Comparison of ENCODE assay signal across 40 cellular contexts in genomic region chr2:88137833-88138232, GRCh38. TPM values are rescaled to one million over a fixed set of nuclear protein-coding genes. Genes with fewer than 3 reads are reported as not detected.
"Had no signal": no experiment of that assay in that cellular context is flagged by ENCODE, and none has a peak within 500 bp of the region (broad histone marks: within the 10 kb centered on the region; RNA-seq: fewer than 3 reads in every experiment).

No MANE protein-coding gene starts in this region.

- H3K27me3 ChIP-seq: ascending aorta, cardiac muscle cell had no signal

- H3K27ac Mint-ChIP-seq: activated CD4-positive, alpha-beta memory T cell treated with anti-CD3 and anti-CD28 coated beads, Interleukin-2, amount 10 ng/mL, durations not matched to agents 7 days and 5 days; activated CD4-positive, alpha-beta T cell treated with anti-CD3 and anti-CD28 coated beads for 36 hours; activated CD4-positive, alpha-beta T cell treated with anti-CD3 and anti-CD28 coated beads, Interleukin-2, amount 10 ng/mL, durations not matched to agents 7 days and 5 days; activated CD8-positive, alpha-beta memory T cell treated with anti-CD3 and anti-CD28 coated beads, Interleukin-2, amount 10 ng/mL, durations not matched to agents 7 days and 5 days; activated CD8-positive, alpha-beta T cell treated with anti-CD3 and anti-CD28 coated beads, Interleukin-2, amount 10 ng/mL, durations not matched to agents 7 days and 5 days; activated naive CD4-positive, alpha-beta T cell treated with anti-CD3 and anti-CD28 coated beads, Interleukin-2, amount 10 ng/mL, durations not matched to agents 7 days and 5 days; activated naive CD4-positive, alpha-beta T cell treated with anti-CD3 and anti-CD28 coated beads, Interleukin-2, amount 50 U/mL, for 24 hours; activated naive CD8-positive, alpha-beta T cell; activated naive CD8-positive, alpha-beta T cell treated with anti-CD3 and anti-CD28 coated beads, Interleukin-2, amount 10 ng/mL, durations not matched to agents 7 days and 5 days; activated naive CD8-positive, alpha-beta T cell treated with anti-CD3 and anti-CD28 coated beads, Interleukin-2, amount 50 U/mL, for 24 hours; activated T-cell treated with anti-CD3 and anti-CD28 coated beads, Interleukin-2, amount 50 U/mL, for 24 hours; activated T-helper 2 cell treated with anti-CD3 and anti-CD28 coated beads, Interferon-gamma antibody, Interleukin-2, Interleukin-4, amounts not matched to agents 10 μg/mL and 5 μg/mL and 100 μg/mL, durations not matched to agents 14 hours and 24 hours and 36 hours; brain; T-helper 1 cell treated with Interleukin-12 subunit alpha and Interleukin-12 subunit beta and Interleukin-4 antibody, amounts not matched to agents 30 μg/mL and 1 μg/mL, for 36 hours; T-helper 2 cell treated with Interferon-gamma antibody and Interleukin-4, amounts not matched to agents 5 μg/mL and 100 μg/mL, for 36 hours; WTC11 had no signal

- H3K36me3 Mint-ChIP-seq: activated CD8-positive, alpha-beta memory T cell treated with anti-CD3 and anti-CD28 coated beads, Interleukin-2, amount 10 ng/mL, durations not matched to agents 7 days and 5 days; activated naive CD4-positive, alpha-beta T cell treated with anti-CD3 and anti-CD28 coated beads, Interleukin-2, amount 10 ng/mL, durations not matched to agents 7 days and 5 days; activated naive CD8-positive, alpha-beta T cell; activated naive CD8-positive, alpha-beta T cell treated with anti-CD3 and anti-CD28 coated beads, Interleukin-2, amount 10 ng/mL, durations not matched to agents 7 days and 5 days; brain; WTC11 had no signal

- H3K4me3 Mint-ChIP-seq: activated CD4-positive, alpha-beta memory T cell treated with anti-CD3 and anti-CD28 coated beads, Interleukin-2, amount 10 ng/mL, durations not matched to agents 7 days and 5 days; activated CD4-positive, alpha-beta T cell treated with anti-CD3 and anti-CD28 coated beads for 36 hours; activated CD4-positive, alpha-beta T cell treated with anti-CD3 and anti-CD28 coated beads, Interleukin-2, amount 10 ng/mL, durations not matched to agents 7 days and 5 days; activated CD8-positive, alpha-beta memory T cell treated with anti-CD3 and anti-CD28 coated beads, Interleukin-2, amount 10 ng/mL, durations not matched to agents 7 days and 5 days; activated CD8-positive, alpha-beta T cell treated with anti-CD3 and anti-CD28 coated beads, Interleukin-2, amount 10 ng/mL, durations not matched to agents 7 days and 5 days; activated naive CD4-positive, alpha-beta T cell treated with anti-CD3 and anti-CD28 coated beads, Interleukin-2, amount 10 ng/mL, durations not matched to agents 7 days and 5 days; activated naive CD4-positive, alpha-beta T cell treated with anti-CD3 and anti-CD28 coated beads, Interleukin-2, amount 50 U/mL, for 24 hours; activated naive CD8-positive, alpha-beta T cell; activated naive CD8-positive, alpha-beta T cell treated with anti-CD3 and anti-CD28 coated beads, Interleukin-2, amount 10 ng/mL, durations not matched to agents 7 days and 5 days; activated naive CD8-positive, alpha-beta T cell treated with anti-CD3 and anti-CD28 coated beads, Interleukin-2, amount 50 U/mL, for 24 hours; activated T-cell treated with anti-CD3 and anti-CD28 coated beads, Interleukin-2, amount 50 U/mL, for 24 hours; brain; central memory CD8-positive, alpha-beta T cell; T-helper 1 cell treated with Interleukin-12 subunit alpha and Interleukin-12 subunit beta and Interleukin-4 antibody, amounts not matched to agents 30 μg/mL and 1 μg/mL, for 36 hours; T-helper 2 cell treated with Interferon-gamma antibody and Interleukin-4, amounts not matched to agents 5 μg/mL and 100 μg/mL, for 36 hours; WTC11 had no signal

- H3K27ac ChIP-seq: ascending aorta, cardiac muscle cell, WERI-Rb-1 had no signal

- H3K4me3 ChIP-seq: ascending aorta, cardiac muscle cell had no signal

- FAIRE-seq: bronchial epithelial cell had no signal

- H3K9me3 Mint-ChIP-seq: activated CD4-positive, alpha-beta memory T cell treated with anti-CD3 and anti-CD28 coated beads, Interleukin-2, amount 10 ng/mL, durations not matched to agents 7 days and 5 days; activated CD4-positive, alpha-beta T cell treated with anti-CD3 and anti-CD28 coated beads, Interleukin-2, amount 10 ng/mL, durations not matched to agents 7 days and 5 days; activated naive CD4-positive, alpha-beta T cell treated with anti-CD3 and anti-CD28 coated beads, Interleukin-2, amount 10 ng/mL, durations not matched to agents 7 days and 5 days; activated naive CD8-positive, alpha-beta T cell treated with anti-CD3 and anti-CD28 coated beads, Interleukin-2, amount 10 ng/mL, durations not matched to agents 7 days and 5 days; activated T-cell treated with anti-CD3 and anti-CD28 coated beads, Interleukin-2, amount 50 U/mL, for 24 hours; activated T-helper 2 cell treated with anti-CD3 and anti-CD28 coated beads, Interferon-gamma antibody, Interleukin-2, Interleukin-4, amounts not matched to agents 10 μg/mL and 5 μg/mL and 100 μg/mL, durations not matched to agents 14 hours and 24 hours and 36 hours; central memory CD8-positive, alpha-beta T cell; T-helper 1 cell treated with Interleukin-12 subunit alpha and Interleukin-12 subunit beta and Interleukin-4 antibody, amounts not matched to agents 30 μg/mL and 1 μg/mL, for 36 hours; T-helper 2 cell treated with Interferon-gamma antibody and Interleukin-4, amounts not matched to agents 5 μg/mL and 100 μg/mL, for 36 hours had no signal

- H3K4me1 ChIP-seq: ascending aorta had no signal

- H3K4me1 Mint-ChIP-seq: activated CD4-positive, alpha-beta memory T cell treated with anti-CD3 and anti-CD28 coated beads, Interleukin-2, amount 10 ng/mL, durations not matched to agents 7 days and 5 days; activated CD4-positive, alpha-beta T cell treated with anti-CD3 and anti-CD28 coated beads for 36 hours; activated CD4-positive, alpha-beta T cell treated with anti-CD3 and anti-CD28 coated beads, Interleukin-2, amount 10 ng/mL, durations not matched to agents 7 days and 5 days; activated CD8-positive, alpha-beta memory T cell treated with anti-CD3 and anti-CD28 coated beads, Interleukin-2, amount 10 ng/mL, durations not matched to agents 7 days and 5 days; activated naive CD4-positive, alpha-beta T cell treated with anti-CD3 and anti-CD28 coated beads, Interleukin-2, amount 10 ng/mL, durations not matched to agents 7 days and 5 days; activated naive CD4-positive, alpha-beta T cell treated with anti-CD3 and anti-CD28 coated beads, Interleukin-2, amount 50 U/mL, for 24 hours; activated naive CD8-positive, alpha-beta T cell treated with anti-CD3 and anti-CD28 coated beads, Interleukin-2, amount 10 ng/mL, durations not matched to agents 7 days and 5 days; activated naive CD8-positive, alpha-beta T cell treated with anti-CD3 and anti-CD28 coated beads, Interleukin-2, amount 50 U/mL, for 24 hours; brain; central memory CD8-positive, alpha-beta T cell; WTC11 had no signal

- DNase-seq: activated CD4-positive, alpha-beta memory T cell treated with anti-CD3 and anti-CD28 coated beads, Interleukin-2, amount 10 ng/mL, durations not matched to agents 7 days and 5 days; activated CD4-positive, alpha-beta T cell treated with anti-CD3 and anti-CD28 coated beads for 1 hour; activated CD4-positive, alpha-beta T cell treated with anti-CD3 and anti-CD28 coated beads for 36 hours; activated CD4-positive, alpha-beta T cell treated with anti-CD3 and anti-CD28 coated beads for 48 hours; activated CD4-positive, alpha-beta T cell treated with anti-CD3 and anti-CD28 coated beads, Interleukin-2, amount 10 ng/mL, durations not matched to agents 7 days and 5 days; activated CD4-positive, alpha-beta T cell treated with anti-CD3 and anti-CD28 coated beads, Interleukin-2, amount 50 U/mL, for 48 hours; activated CD4-positive, CD25-positive, alpha-beta regulatory T cell; activated CD8-positive, alpha-beta memory T cell treated with anti-CD3 and anti-CD28 coated beads for 24 hours; activated CD8-positive, alpha-beta memory T cell treated with anti-CD3 and anti-CD28 coated beads, Interleukin-2, amount 10 ng/mL, durations not matched to agents 7 days and 5 days; activated CD8-positive, alpha-beta memory T cell treated with anti-CD3 and anti-CD28 coated beads, Interleukin-2, amount 50 U/mL, for 48 hours; activated CD8-positive, alpha-beta T cell treated with anti-CD3 and anti-CD28 coated beads, Interleukin-2, amount 10 ng/mL, durations not matched to agents 7 days and 5 days; activated effector memory CD4-positive, alpha-beta T cell treated with Interleukin-2 at 50 U/mL for 16 hours; activated gamma-delta T cell; activated naive CD4-positive, alpha-beta T cell treated with anti-CD3 and anti-CD28 coated beads, Interleukin-2, amount 10 ng/mL, durations not matched to agents 7 days and 5 days; activated naive CD4-positive, alpha-beta T cell treated with Interleukin-2 at 50 U/mL for 16 hours; activated naive CD8-positive, alpha-beta T cell treated with anti-CD3 and anti-CD28 coated beads, Interleukin-2, amount 10 ng/mL, durations not matched to agents 7 days and 5 days; activated naive CD8-positive, alpha-beta T cell treated with anti-CD3 and anti-CD28 coated beads, Interleukin-2, amount 50 U/mL, for 24 hours; activated T-cell treated with anti-CD3 and anti-CD28 coated beads, Interleukin-2, amount 50 U/mL, for 24 hours; activated T-cell treated with anti-CD3 and anti-CD28 coated beads, Interleukin-2, amount 50 U/mL, for 48 hours; amygdala; anterior cingulate cortex; caudate nucleus; cerebellar nuclear complex; T-helper 1 cell; T-helper 2 cell; T-helper 9 cell; WERI-Rb-1 had no signal

- H3K36me3 ChIP-seq: ascending aorta, cardiac muscle cell, WERI-Rb-1 had no signal

- ATAC-seq: activated CD4-positive, alpha-beta T cell treated with anti-CD3 and anti-CD28 coated beads for 36 hours; activated CD4-positive, CD25-positive, alpha-beta regulatory T cell treated with anti-CD3 and anti-CD28 coated beads, Interleukin-2, amount 50 U/mL, for 24 hours; activated CD8-positive, alpha-beta memory T cell treated with anti-CD3 and anti-CD28 coated beads, Interleukin-2, amount 10 ng/mL, durations not matched to agents 7 days and 5 days; activated CD8-positive, alpha-beta T cell treated with anti-CD3 and anti-CD28 coated beads, Interleukin-2, amount 10 ng/mL, durations not matched to agents 7 days and 5 days; activated naive CD8-positive, alpha-beta T cell treated with anti-CD3 and anti-CD28 coated beads, Interleukin-2, amount 50 U/mL, for 24 hours; WTC11 had no signal

RNA-seq across cellular contexts. Expression of gene FABP1, which starts 10.0 kb away (rescaled TPM):
- total RNA-seq: activated CD4-positive, alpha-beta memory T cell treated with anti-CD3 and anti-CD28 coated beads, Interleukin-2, amount 10 ng/mL, durations not matched to agents 7 days and 5 days; activated CD4-positive, alpha-beta T cell treated with anti-CD3 and anti-CD28 coated beads for 36 hours; activated CD4-positive, alpha-beta T cell treated with anti-CD3 and anti-CD28 coated beads, Interleukin-2, amount 10 ng/mL, durations not matched to agents 7 days and 5 days; activated CD8-positive, alpha-beta memory T cell treated with anti-CD3 and anti-CD28 coated beads, Interleukin-2, amount 10 ng/mL, durations not matched to agents 7 days and 5 days; activated CD8-positive, alpha-beta T cell treated with anti-CD3 and anti-CD28 coated beads, Interleukin-2, amount 10 ng/mL, durations not matched to agents 7 days and 5 days; activated naive CD8-positive, alpha-beta T cell treated with anti-CD3 and anti-CD28 coated beads, Interleukin-2, amount 10 ng/mL, durations not matched to agents 7 days and 5 days; activated T-helper 2 cell treated with anti-CD3 and anti-CD28 coated beads, Interferon-gamma antibody, Interleukin-2, Interleukin-4, amounts not matched to agents 10 μg/mL and 5 μg/mL and 100 μg/mL, durations not matched to agents 14 hours and 24 hours and 36 hours; ascending aorta; bronchial epithelial cell; cardiac muscle cell; chondrocyte had no signal

RNA-seq across cellular contexts. Expression of gene THNSL2, which starts 32.3 kb away (rescaled TPM):
- total RNA-seq: activated CD4-positive, alpha-beta memory T cell treated with anti-CD3 and anti-CD28 coated beads, Interleukin-2, amount 10 ng/mL, durations not matched to agents 7 days and 5 days; activated CD8-positive, alpha-beta T cell treated with anti-CD3 and anti-CD28 coated beads, Interleukin-2, amount 10 ng/mL, durations not matched to agents 7 days and 5 days had no signal
